9 cellular contexts compared by ENCODE assay signal in genomic region chr20:3716195-3716834, GRCh38. TPM values are rescaled to one million over a fixed set of nuclear protein-coding genes. Genes with fewer than 3 reads are reported as not detected.
DNase-seq lines count a peak whose midpoint lies in the region; ATAC-seq, FAIRE-seq and TF ChIP-seq lines count a peak whose summit lies in the region.
"Had no signal": no experiment of that assay in that cellular context is flagged by ENCODE, and none has a peak within 500 bp of the region (broad histone marks: within the 10 kb centered on the region; RNA-seq: fewer than 3 reads in every experiment).

No MANE protein-coding gene starts in this region.

- CTCF ChIA-PET in RWPE1 (lab: Yijun Ruan, JAX), result interaction anchor here (0.6 to 1.5 kb wide), 7 partner anchors 12 to 80 kb away, joined by 3 to 5 read pairs (median 4); partner anchors contain the start of gene ADISSP
- CTCF ChIA-PET in H1 (lab: Charles Lee; ENCODE audit: partially characterized antibody), result interaction anchor here (0.6 to 42.0 kb wide), 21 partner anchors 11 to 154 kb away, joined by 3 to 1432 read pairs (median 6); partner anchors contain the start of genes ADAM33, ADISSP, CENPB and HSPA12B

- no peak overlapping the region for H3K18ac ChIP-seq in H1 (ENCODE audit: extremely low read depth, low read length)

- TF ChIP-seq RAD21 in H1 (IDR thresholded peaks at IDR 0.05 in 1 of 2, conservative IDR thresholded peaks at IDR 0.05 in 1 of 2; ENCODE audit: low read depth in 2 of 2, low read length in 2 of 2), result peak; percentile 90 to 97

- H2BK12ac ChIP-seq in H1 (ENCODE audit: low read depth, low read length), result no peak overlapping the region

- H3K4ac ChIP-seq in H1 (replicated peaks; ENCODE audit: insufficient read length, low read depth, low read length), result no peak overlapping the region

- H2AFZ ChIP-seq in H1 (ENCODE audit: low read length), result no peak overlapping the region

- no peak overlapping the region for H3K4me2 ChIP-seq in H1 (ENCODE audit: insufficient read depth in 1 of 2, low read depth in 2 of 2, low read length in 2 of 2)
- H3K4me2 ChIP-seq: BLaER1 treated with 17β-estradiol and CSF1 and Interleukin-3, amounts not matched to agents 10 nM and 100 nM had no signal

- no peak overlapping the region for H4K5ac ChIP-seq in H1 (ENCODE audit: insufficient read length, low read depth, low read length)

- H2BK15ac ChIP-seq in H1 (ENCODE audit: low read length), result no peak overlapping the region

- H4K20me1 ChIP-seq in H1 (replicated peaks in 1 of 2; ENCODE audit: control insufficient read depth in 1 of 2, insufficient read depth in 2 of 2, low read length in 2 of 2), result no peaks in the 10 kb centered on the region
- H4K20me1 ChIP-seq: BLaER1 treated with 17β-estradiol and CSF1 and Interleukin-3, amounts not matched to agents 10 nM and 100 nM had no signal

- no peaks in the 10 kb centered on the region for H3K4me1 ChIP-seq in H1 (replicated peaks in 1 of 4; ENCODE audit: control insufficient read depth in 3 of 4, insufficient read depth in 4 of 4, low read length in 3 of 4)

- H2BK120ac ChIP-seq in H1 (replicated peaks; ENCODE audit: low read depth, low read length), result no peak overlapping the region

- POLR2A ChIA-PET in RWPE1 (lab: Yijun Ruan, JAX; ENCODE audit: low non-redundant PET) (no interaction called here), H1 (lab: Charles Lee; ENCODE audit: partially characterized antibody) (interaction anchor here (0.6 to 1.3 kb wide), 5 partner anchors 9 to 52 kb away, joined by 3 to 4 read pairs (median 3); partner anchors contain the start of genes ADISSP and HSPA12B)

- H3K23me2 ChIP-seq in H1 (ENCODE audit: low read depth, low read length), result peaks cover 4% of the 10 kb centered on the region; the same call in 1 of the 2 replicates

- no peaks in the 10 kb centered on the region for H3K27me3 ChIP-seq in H1 (replicated peaks in 1 of 4; ENCODE audit: control insufficient read depth in 3 of 4, extremely low read depth in 1 of 4, insufficient read depth in 3 of 4, low read length in 3 of 4)
- H3K27me3 ChIP-seq: BLaER1 treated with 17β-estradiol and CSF1 and Interleukin-3, amounts not matched to agents 10 nM and 100 nM had no signal

- no peak for TF ChIP-seq EP300 in H1 (IDR thresholded peaks at IDR 0.05; ENCODE audit: borderline replicate concordance in 1 of 2, low read depth in 2 of 2, low read length in 2 of 2)

- 71% methylated on average over 4 of the region's 4 CpGs; no CpG with 5 or more reads in 1 of the 2 experiments for WGBS in H1 (ENCODE audit: extremely low coverage in 1 of 2, insufficient coverage in 1 of 2, insufficient read length in 1 of 2, insufficient replicate concordance in 2 of 2, low coverage in 1 of 2, low lambda C conversion rate in 2 of 2, missing lambda C conversion rate in 1 of 2), 2 experiments

- TF ChIP-seq POLR2A in H1 (IDR thresholded peaks at IDR 0.05; ENCODE audit: control extremely low read depth in 1 of 2, low read depth in 2 of 2, low read length in 2 of 2), result no peak

- H2BK5ac ChIP-seq in H1 (ENCODE audit: low read depth, low read length), result no peak overlapping the region

- H2AK5ac ChIP-seq in H1 (ENCODE audit: low read depth, low read length), result no peak overlapping the region

- H3K14ac ChIP-seq in H1 (ENCODE audit: insufficient read length), result no peak overlapping the region

- H2BK20ac ChIP-seq in H1 (ENCODE audit: low read length), result no peak overlapping the region

- no peak for FAIRE-seq in HTR-8/SVneo (lab: Jason Lieb, UNC)
- peak; percentile 19 for FAIRE-seq in H1 (lab: Jason Lieb, UNC)

- H3K9me3 ChIP-seq in H1 (ENCODE audit: insufficient read depth in 2 of 2, low read depth in 1 of 2, low read length in 1 of 2), result no peaks in the 10 kb centered on the region
- H3K9me3 ChIP-seq: BLaER1 treated with 17β-estradiol and CSF1 and Interleukin-3, amounts not matched to agents 10 nM and 100 nM had no signal

- DNase-seq in NCI-H146 (lab: John Stamatoyannopoulos, UW) (peak; percentile 59), NCI-H146 treated with DMSO at 0.1 percent for 48 hours (lab: John Stamatoyannopoulos, UW; ENCODE audit: unreplicated experiment) (no peak), HTR-8/SVneo (ENCODE audit: insufficient read length, low spot score) (peak; percentile 48), RWPE1 (ENCODE audit: low spot score) (peak; percentile 52), H1 (ENCODE audit: low read depth in 1 of 2, low spot score in 2 of 2) (peak; percentile 25 to 72), myocyte (ENCODE audit: low read depth) (peak; percentile 51)

- no peak overlapping the region for H3K9ac ChIP-seq in H1 (replicated peaks in 1 of 4; ENCODE audit: extremely low read depth in 1 of 4, low read depth in 3 of 4, low read length in 3 of 4)
- H3K9ac ChIP-seq: BLaER1 treated with 17β-estradiol and CSF1 and Interleukin-3, amounts not matched to agents 10 nM and 100 nM had no signal

- H4K91ac ChIP-seq in H1 (replicated peaks; ENCODE audit: insufficient read length, low read length), result no peak overlapping the region

- H3K79me2 ChIP-seq in H1 (ENCODE audit: control insufficient read depth in 1 of 2, insufficient read depth in 2 of 2, low read length in 2 of 2), result no peaks in the 10 kb centered on the region

- no peak overlapping the region for H3K56ac ChIP-seq in H1 (replicated peaks; ENCODE audit: insufficient read length, low read depth, low read length)

- H4K8ac ChIP-seq in H1 (ENCODE audit: extremely low read depth, insufficient read depth, low read length), result no peak overlapping the region

- H3K36me3 ChIP-seq in H1 (ENCODE audit: control insufficient read depth in 2 of 4, insufficient read depth in 4 of 4, low read length in 3 of 4), result no peaks in the 10 kb centered on the region
- H3K36me3 ChIP-seq: BLaER1 treated with 17β-estradiol and CSF1 and Interleukin-3, amounts not matched to agents 10 nM and 100 nM had no signal

- no peak overlapping the region for H3K27ac ChIP-seq in RWPE1
- no peak overlapping the region for H3K27ac ChIP-seq in H1 (ENCODE audit: low read depth, low read length)
- H3K27ac ChIP-seq: BLaER1 treated with 17β-estradiol and CSF1 and Interleukin-3, amounts not matched to agents 10 nM and 100 nM had no signal

- no peak overlapping the region for H3K23ac ChIP-seq in H1 (ENCODE audit: insufficient read length)

- H3K4me3 ChIP-seq in H1 (ENCODE audit: extremely low read depth in 1 of 4, insufficient read depth in 2 of 4, low read depth in 3 of 4, low read length in 4 of 4), result no peak overlapping the region
- H3K4me3 ChIP-seq: BLaER1 treated with 17β-estradiol and CSF1 and Interleukin-3, amounts not matched to agents 10 nM and 100 nM had no signal

- peak; percentile 76 for TF ChIP-seq CTCF in RWPE1 (conservative IDR thresholded peaks at IDR 0.05; ENCODE audit: low read depth)
- TF ChIP-seq CTCF in H1 (IDR thresholded peaks at IDR 0.05; ENCODE audit: control extremely low read depth in 1 of 3, insufficient read depth in 1 of 3, low read depth in 1 of 3, low read length in 3 of 3), result peak; percentile 91 to 96 (median 96)

- ATAC-seq in HG03460 (IDR thresholded peaks at IDR 0.05; ENCODE audit: unreplicated experiment) (no peak), HG03039 (IDR thresholded peaks at IDR 0.05; ENCODE audit: unreplicated experiment) (no peak)

- no peaks in the 10 kb centered on the region for H3K79me1 ChIP-seq in H1 (ENCODE audit: low read depth, low read length)

RNA-seq across cellular contexts. Expression of gene SIGLEC1, which starts 3.9 kb away (rescaled TPM):
- not detected in 2 replicates for total RNA-seq in H1 (2021; fragmentation: NEBNext Ultra II Directional; extraction: Animal tissue kit (Norgen Biotek cat#: 25700))
- 0.02 TPM in 2 replicates for polyA plus RNA-seq in H1 (2011; rRNA removed)
- not detected for polyA plus RNA-seq in H1 (2011; cell fraction: cytosol; rRNA removed)
- polyA plus RNA-seq in H1 (2011; cell fraction: nucleus; rRNA removed), result 0.04 TPM
- not detected in 4 replicates for polyA plus RNA-seq in H1 (2012, experiment 1 of 2)
- polyA plus RNA-seq in H1 (2012, experiment 2 of 2), result not detected
- not detected for polyA plus RNA-seq in H1 (2013, experiment 1 of 2)
- not detected for polyA plus RNA-seq in H1 (2013, experiment 2 of 2)
- not detected in 2 replicates for polyA minus RNA-seq in H1 (2011; rRNA and poly(A)+ RNA removed)
- polyA minus RNA-seq in H1 (2011; cell fraction: cytosol; rRNA and poly(A)+ RNA removed), result not detected
- not detected for polyA minus RNA-seq in H1 (2011; cell fraction: nucleus; rRNA and poly(A)+ RNA removed)
- total RNA-seq in myocyte, result 0.53 and 1.3 TPM in 2 replicates
- polyA plus RNA-seq in myocyte (2012), result 0.08 TPM

RNA-seq across cellular contexts. Expression of gene HSPA12B, which starts 16.2 kb away (rescaled TPM):
- total RNA-seq in H1 (2021; fragmentation: NEBNext Ultra II Directional; extraction: Animal tissue kit (Norgen Biotek cat#: 25700)), result 4.3 and 4.9 TPM in 2 replicates
- polyA plus RNA-seq in H1 (2011; rRNA removed), result 2.2 and 3.5 TPM in 2 replicates
- polyA plus RNA-seq in H1 (2011; cell fraction: cytosol; rRNA removed), result 3.1 TPM
- polyA plus RNA-seq in H1 (2011; cell fraction: nucleus; rRNA removed), result 7.7 TPM
- 2.8 to 6.7 TPM (median 5.2 TPM) in 4 replicates for polyA plus RNA-seq in H1 (2012, experiment 1 of 2)
- polyA plus RNA-seq in H1 (2012, experiment 2 of 2), result 2.5 TPM
- polyA plus RNA-seq in H1 (2013, experiment 1 of 2), result 2.7 TPM
- 2.5 TPM for polyA plus RNA-seq in H1 (2013, experiment 2 of 2)
- 1.6 and 1.9 TPM in 2 replicates for polyA minus RNA-seq in H1 (2011; rRNA and poly(A)+ RNA removed)
- polyA minus RNA-seq in H1 (2011; cell fraction: cytosol; rRNA and poly(A)+ RNA removed), result 2.5 TPM
- polyA minus RNA-seq in H1 (2011; cell fraction: nucleus; rRNA and poly(A)+ RNA removed), result 8.1 TPM
- total RNA-seq in myocyte, result not detected in 2 replicates
- polyA plus RNA-seq in myocyte (2012), result 0.06 TPM

RNA-seq across cellular contexts. Expression of gene ADAM33, which starts 34.5 kb away (rescaled TPM):
- total RNA-seq in H1 (2021; fragmentation: NEBNext Ultra II Directional; extraction: Animal tissue kit (Norgen Biotek cat#: 25700)), result 5.7 and 6.0 TPM in 2 replicates
- polyA plus RNA-seq in H1 (2011; rRNA removed), result 4.2 and 7.0 TPM in 2 replicates
- polyA plus RNA-seq in H1 (2011; cell fraction: cytosol; rRNA removed), result 5.8 TPM
- polyA plus RNA-seq in H1 (2011; cell fraction: nucleus; rRNA removed), result 49.2 TPM
- 4.7 to 8.5 TPM (median 6.9 TPM) in 4 replicates for polyA plus RNA-seq in H1 (2012, experiment 1 of 2)
- polyA plus RNA-seq in H1 (2012, experiment 2 of 2), result 3.2 TPM
- 4.5 TPM for polyA plus RNA-seq in H1 (2013, experiment 1 of 2)
- 4.1 TPM for polyA plus RNA-seq in H1 (2013, experiment 2 of 2)
- polyA minus RNA-seq in H1 (2011; rRNA and poly(A)+ RNA removed), result 1.6 and 2.3 TPM in 2 replicates
- 1.6 TPM for polyA minus RNA-seq in H1 (2011; cell fraction: cytosol; rRNA and poly(A)+ RNA removed)
- 10.8 TPM for polyA minus RNA-seq in H1 (2011; cell fraction: nucleus; rRNA and poly(A)+ RNA removed)
- total RNA-seq in myocyte, result 0.62 and 0.72 TPM in 2 replicates
- 0.48 TPM for polyA plus RNA-seq in myocyte (2012)

RNA-seq across cellular contexts. Expression of gene ADISSP, which starts 51.2 kb away (rescaled TPM):
- total RNA-seq in H1 (2021; fragmentation: NEBNext Ultra II Directional; extraction: Animal tissue kit (Norgen Biotek cat#: 25700)), result 111 and 117 TPM in 2 replicates
- 141 and 202 TPM in 2 replicates for polyA plus RNA-seq in H1 (2011; rRNA removed)
- polyA plus RNA-seq in H1 (2011; cell fraction: cytosol; rRNA removed), result 101 TPM
- polyA plus RNA-seq in H1 (2011; cell fraction: nucleus; rRNA removed), result 110 TPM
- 73.7 to 130 TPM (median 117 TPM) in 4 replicates for polyA plus RNA-seq in H1 (2012, experiment 1 of 2)
- 104 TPM for polyA plus RNA-seq in H1 (2012, experiment 2 of 2)
- polyA plus RNA-seq in H1 (2013, experiment 1 of 2), result 98.3 TPM
- polyA plus RNA-seq in H1 (2013, experiment 2 of 2), result 102 TPM
- 43.6 and 51.4 TPM in 2 replicates for polyA minus RNA-seq in H1 (2011; rRNA and poly(A)+ RNA removed)
- polyA minus RNA-seq in H1 (2011; cell fraction: cytosol; rRNA and poly(A)+ RNA removed), result 71.0 TPM
- polyA minus RNA-seq in H1 (2011; cell fraction: nucleus; rRNA and poly(A)+ RNA removed), result 41.3 TPM
- total RNA-seq in myocyte, result 40.8 and 42.4 TPM in 2 replicates
- 45.0 TPM for polyA plus RNA-seq in myocyte (2012)

RNA-seq across cellular contexts. Expression of gene GFRA4, which starts 53.1 kb away (rescaled TPM):
- not detected in 2 replicates for total RNA-seq in H1 (2021; fragmentation: NEBNext Ultra II Directional; extraction: Animal tissue kit (Norgen Biotek cat#: 25700))
- polyA plus RNA-seq in H1 (2011; rRNA removed), result 0.05 TPM in 1 of 2 replicates, not detected in the other
- polyA plus RNA-seq in H1 (2011; cell fraction: cytosol; rRNA removed), result not detected
- 0.13 TPM for polyA plus RNA-seq in H1 (2011; cell fraction: nucleus; rRNA removed)
- not detected in 4 replicates for polyA plus RNA-seq in H1 (2012, experiment 1 of 2)
- polyA plus RNA-seq in H1 (2012, experiment 2 of 2), result not detected
- polyA plus RNA-seq in H1 (2013, experiment 1 of 2), result not detected
- not detected for polyA plus RNA-seq in H1 (2013, experiment 2 of 2)
- polyA minus RNA-seq in H1 (2011; rRNA and poly(A)+ RNA removed), result not detected in 2 replicates
- polyA minus RNA-seq in H1 (2011; cell fraction: cytosol; rRNA and poly(A)+ RNA removed), result not detected
- not detected for polyA minus RNA-seq in H1 (2011; cell fraction: nucleus; rRNA and poly(A)+ RNA removed)
- not detected in 2 replicates for total RNA-seq in myocyte
- polyA plus RNA-seq in myocyte (2012), result not detected
